In the genomic region with DNA sequence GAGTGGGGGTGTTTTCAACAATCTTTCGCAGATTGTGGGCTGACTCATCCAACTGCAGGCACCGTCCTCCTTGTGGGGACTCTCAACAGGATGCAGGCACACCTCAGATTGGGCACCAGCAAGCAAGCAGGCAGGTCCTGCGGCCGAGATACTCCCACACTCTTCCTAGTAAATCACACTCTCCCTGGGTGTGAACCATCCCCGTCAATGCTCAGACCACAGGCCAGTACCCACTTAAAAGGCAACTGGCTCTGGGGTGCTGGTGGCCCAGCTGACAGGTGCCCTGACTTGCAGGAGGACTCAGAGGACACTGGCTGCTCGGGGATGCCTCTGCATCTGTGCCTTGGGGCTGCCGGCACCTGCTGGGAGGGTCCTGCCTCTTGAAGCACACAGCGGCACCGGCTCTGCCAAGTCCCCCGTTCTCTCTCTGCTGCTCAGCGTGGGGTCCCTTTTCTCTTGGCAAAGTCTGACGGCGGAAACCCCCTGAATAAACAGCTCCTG, we compare ENCODE assay signal across 24 cellular contexts.
DNase-seq lines count a peak whose midpoint lies in the region; ATAC-seq and TF ChIP-seq lines count a peak whose summit lies in the region.
"Had no signal": no experiment of that assay in that cellular context is flagged by ENCODE, and none has a peak within 500 bp of the region (broad histone marks: within the 10 kb centered on the region; RNA-seq: fewer than 3 reads in every experiment).

No MANE protein-coding gene starts in this region.

- H3K9me3 ChIP-seq in Panc1 (ENCODE audit: control insufficient read depth, insufficient read depth, low read depth, low read length), result no peaks in the 10 kb centered on the region
- H3K9me3 ChIP-seq: sigmoid colon, tibial nerve had no signal

- peak; percentile 28 for DNase-seq in activated CD4-positive, alpha-beta T cell treated with anti-CD3 and anti-CD28 coated beads for 36 hours
- DNase-seq in activated CD4-positive, alpha-beta T cell treated with anti-CD3 and anti-CD28 coated beads, Interleukin-2, amount 10 ng/mL, durations not matched to agents 24 days and 14 days, result no peak
- peak; percentile 55 for DNase-seq in A172 (ENCODE audit: low spot score)
- no peak for DNase-seq in Panc1 (ENCODE audit: low read depth, low spot score)
- no peak for DNase-seq in neural crest cell (ENCODE audit: low read depth, low spot score)
- DNase-seq in NCI-H2196 (lab: John Stamatoyannopoulos, UW; ENCODE audit: unreplicated experiment), result no peak
- no peak for DNase-seq in NCI-H2227 treated with DMSO at 0.1 percent for 48 hours (lab: John Stamatoyannopoulos, UW)
- no peak for DNase-seq in LoVo (ENCODE audit: low spot score)
- DNase-seq: 8988T; activated CD4-positive, alpha-beta T cell treated with anti-CD3 and anti-CD28 coated beads for 1 hour; activated CD8-positive, alpha-beta memory T cell treated with anti-CD3 and anti-CD28 coated beads, Interleukin-2, amount 10 ng/mL, durations not matched to agents 7 days and 5 days; activated naive CD8-positive, alpha-beta T cell treated with anti-CD3 and anti-CD28 coated beads, Interleukin-2, amount 10 ng/mL, durations not matched to agents 7 days and 5 days; Karpas-422; left colon; NCI-H187 treated with DMSO at 0.1 percent for 48 hours; NCI-H2171 treated with DMSO at 0.1 percent for 48 hours; sigmoid colon; T-helper 1 cell had no signal

- peak; percentile 49 for ATAC-seq in activated CD4-positive, alpha-beta T cell treated with anti-CD3 and anti-CD28 coated beads for 36 hours
- ATAC-seq in Panc1, result peak; percentile 24; the same call in 1 of the 2 replicates
- ATAC-seq: activated CD8-positive, alpha-beta memory T cell treated with anti-CD3 and anti-CD28 coated beads, Interleukin-2, amount 10 ng/mL, durations not matched to agents 7 days and 5 days; HCT116; left colon had no signal

- no peaks in the 10 kb centered on the region for H3K36me3 ChIP-seq in Panc1 (ENCODE audit: control insufficient read depth, insufficient read depth, low read length)
- H3K36me3 ChIP-seq: sigmoid colon, SJSA1, tibial nerve had no signal

- H3K4me1 ChIP-seq in Panc1 (ENCODE audit: control insufficient read depth, insufficient read depth, low read length), result no peaks in the 10 kb centered on the region
- H3K4me1 ChIP-seq: sigmoid colon, SJSA1, tibial nerve had no signal

- no peak overlapping the region for H3K4me3 Mint-ChIP-seq in activated CD4-positive, alpha-beta T cell treated with anti-CD3 and anti-CD28 coated beads for 36 hours
- no peak overlapping the region for H3K4me3 Mint-ChIP-seq in activated CD4-positive, alpha-beta T cell treated with anti-CD3 and anti-CD28 coated beads, Interleukin-2, amount 10 ng/mL, durations not matched to agents 24 days and 14 days
- no peak overlapping the region for H3K4me3 Mint-ChIP-seq in neural crest cell
- H3K4me3 Mint-ChIP-seq: activated CD8-positive, alpha-beta memory T cell treated with anti-CD3 and anti-CD28 coated beads, Interleukin-2, amount 10 ng/mL, durations not matched to agents 7 days and 5 days; activated naive CD8-positive, alpha-beta T cell treated with anti-CD3 and anti-CD28 coated beads, Interleukin-2, amount 10 ng/mL, durations not matched to agents 7 days and 5 days; memory B cell had no signal

- POLR2A ChIA-PET in activated CD4-positive, alpha-beta T cell treated with anti-CD3 and anti-CD28 coated beads for 36 hours (lab: Charles Lee), result no interaction called here
- POLR2A ChIA-PET in Panc1 (lab: Charles Lee), result no interaction called here

- in situ Hi-C loops in Panc1 (cut with HindIII; ENCODE audit: low pct_unique_long_range_greater_than_20kb, low sequenced_read_pairs), result no loop called here

- intact Hi-C loops in activated CD4-positive, alpha-beta T cell treated with anti-CD3 and anti-CD28 coated beads for 36 hours (cut with DNase I, micrococcal nuclease), result no loop called here
- intact Hi-C loops in activated CD4-positive, alpha-beta T cell treated with anti-CD3 and anti-CD28 coated beads, Interleukin-2, amount 10 ng/mL, durations not matched to agents 24 days and 14 days (cut with micrococcal nuclease), result no loop called here
- intact Hi-C loops in Panc1 (cut with micrococcal nuclease; ENCODE audit: unreplicated experiment), result no loop called here

- H3K4me1 Mint-ChIP-seq in activated CD4-positive, alpha-beta T cell treated with anti-CD3 and anti-CD28 coated beads for 36 hours, result no peaks in the 10 kb centered on the region
- H3K4me1 Mint-ChIP-seq in activated CD4-positive, alpha-beta T cell treated with anti-CD3 and anti-CD28 coated beads, Interleukin-2, amount 10 ng/mL, durations not matched to agents 24 days and 14 days, result no peaks in the 10 kb centered on the region
- H3K4me1 Mint-ChIP-seq in neural crest cell, result no peaks in the 10 kb centered on the region
- H3K4me1 Mint-ChIP-seq: memory B cell had no signal

- peaks cover 6% of the 10 kb centered on the region for H3K27me3 Mint-ChIP-seq in activated CD4-positive, alpha-beta T cell treated with anti-CD3 and anti-CD28 coated beads for 36 hours
- no peaks in the 10 kb centered on the region for H3K27me3 Mint-ChIP-seq in activated CD4-positive, alpha-beta T cell treated with anti-CD3 and anti-CD28 coated beads, Interleukin-2, amount 10 ng/mL, durations not matched to agents 24 days and 14 days
- H3K27me3 Mint-ChIP-seq in neural crest cell (ENCODE audit: low read depth), result no peaks in the 10 kb centered on the region
- H3K27me3 Mint-ChIP-seq: activated CD8-positive, alpha-beta memory T cell treated with anti-CD3 and anti-CD28 coated beads, Interleukin-2, amount 10 ng/mL, durations not matched to agents 7 days and 5 days; progenitor cell of endocrine pancreas had no signal

- CTCF ChIA-PET in activated CD4-positive, alpha-beta T cell treated with anti-CD3 and anti-CD28 coated beads for 36 hours (lab: Charles Lee), result no interaction called here
- CTCF ChIA-PET in Panc1 (lab: Charles Lee), result no interaction called here

- H3K4me3 ChIP-seq in Panc1 (ENCODE audit: low read depth in 2 of 2, low read length in 2 of 2), result no peak overlapping the region
- H3K4me3 ChIP-seq: dorsolateral prefrontal cortex, sigmoid colon, SJSA1, tibial nerve had no signal

- no peaks in the 10 kb centered on the region for H3K27me3 ChIP-seq in Panc1 (ENCODE audit: control insufficient read depth, insufficient read depth, low read length)
- H3K27me3 ChIP-seq: dorsolateral prefrontal cortex, sigmoid colon, SJSA1, tibial nerve had no signal

- BruUV-seq in Panc1 (replicated peaks; lab: Mats Ljungman, UMichigan), result no TSS peak

- no peaks in the 10 kb centered on the region for H3K36me3 Mint-ChIP-seq in activated CD4-positive, alpha-beta T cell treated with anti-CD3 and anti-CD28 coated beads for 36 hours (ENCODE audit: low read depth)
- no peaks in the 10 kb centered on the region for H3K36me3 Mint-ChIP-seq in activated CD4-positive, alpha-beta T cell treated with anti-CD3 and anti-CD28 coated beads, Interleukin-2, amount 10 ng/mL, durations not matched to agents 24 days and 14 days (ENCODE audit: low read depth)
- H3K36me3 Mint-ChIP-seq in neural crest cell (ENCODE audit: low read depth), result no peaks in the 10 kb centered on the region
- H3K36me3 Mint-ChIP-seq: activated CD8-positive, alpha-beta memory T cell treated with anti-CD3 and anti-CD28 coated beads, Interleukin-2, amount 10 ng/mL, durations not matched to agents 7 days and 5 days; activated naive CD8-positive, alpha-beta T cell treated with anti-CD3 and anti-CD28 coated beads, Interleukin-2, amount 10 ng/mL, durations not matched to agents 7 days and 5 days; memory B cell had no signal

- TF ChIP-seq CTCF in Panc1 (IDR thresholded peaks at IDR 0.05) (no peak), neural crest cell (conservative IDR thresholded peaks at IDR 0.05) (no peak)

- H3K27ac Mint-ChIP-seq in activated CD4-positive, alpha-beta T cell treated with anti-CD3 and anti-CD28 coated beads for 36 hours, result no peak overlapping the region
- H3K27ac Mint-ChIP-seq in activated CD4-positive, alpha-beta T cell treated with anti-CD3 and anti-CD28 coated beads, Interleukin-2, amount 10 ng/mL, durations not matched to agents 24 days and 14 days, result no peak overlapping the region
- peak overlapping the region; percentile 35 for H3K27ac Mint-ChIP-seq in neural crest cell (ENCODE audit: unreplicated experiment)
- H3K27ac Mint-ChIP-seq: activated CD8-positive, alpha-beta memory T cell treated with anti-CD3 and anti-CD28 coated beads, Interleukin-2, amount 10 ng/mL, durations not matched to agents 7 days and 5 days; activated naive CD8-positive, alpha-beta T cell treated with anti-CD3 and anti-CD28 coated beads, Interleukin-2, amount 10 ng/mL, durations not matched to agents 7 days and 5 days; memory B cell; progenitor cell of endocrine pancreas had no signal

- H3K27ac ChIP-seq in Panc1 (ENCODE audit: low read length), result no peak overlapping the region
- H3K27ac ChIP-seq: dorsolateral prefrontal cortex, sigmoid colon, SJSA1, tibial nerve had no signal

- no peaks in the 10 kb centered on the region for H3K9me3 Mint-ChIP-seq in activated CD4-positive, alpha-beta T cell treated with anti-CD3 and anti-CD28 coated beads for 36 hours (ENCODE audit: low read depth)
- no peaks in the 10 kb centered on the region for H3K9me3 Mint-ChIP-seq in activated CD4-positive, alpha-beta T cell treated with anti-CD3 and anti-CD28 coated beads, Interleukin-2, amount 10 ng/mL, durations not matched to agents 24 days and 14 days
- no peaks in the 10 kb centered on the region for H3K9me3 Mint-ChIP-seq in neural crest cell
- H3K9me3 Mint-ChIP-seq: activated naive CD8-positive, alpha-beta T cell treated with anti-CD3 and anti-CD28 coated beads, Interleukin-2, amount 10 ng/mL, durations not matched to agents 7 days and 5 days had no signal

Comparison
In these comparisons a context has a peak if more than half of its experiments do, and no peak if none do; other contexts are left out.
1. DNase-seq: peak in activated CD4-positive, alpha-beta T cell treated with anti-CD3 and anti-CD28 coated beads for 36 hours (single experiment) and A172 (single experiment); none in activated CD4-positive, alpha-beta T cell treated with anti-CD3 and anti-CD28 coated beads, Interleukin-2, amount 10 ng/mL, durations not matched to agents 24 days and 14 days (single experiment), Panc1 (single experiment), neural crest cell (single experiment), NCI-H2196 (single experiment), NCI-H2227 treated with DMSO at 0.1 percent for 48 hours (single experiment) and LoVo (single experiment).